6 cellular contexts compared by ENCODE assay signal in genomic region chr16:80008857-80009256, GRCh38.
"Had no signal": no experiment of that assay in that cellular context is flagged by ENCODE, and none has a peak within 500 bp of the region (broad histone marks: within the 10 kb centered on the region; RNA-seq: fewer than 3 reads in every experiment).

No MANE protein-coding gene starts in this region.

- H3K4me3 ChIP-seq: K562 had no signal

- ATAC-seq: HepG2, K562 had no signal

- DNase-seq: IMR-90, KBM-7, KG1 had no signal

- H3K27ac ChIP-seq: HL-60 had no signal
